ENCODE assay signal across 1 cellular context in genomic region chr1:229342902-229343587, GRCh38.
A peak's percentile ranks its signal among the peaks of the same experiment; 100 is the strongest.
TF ChIP-seq lines count a peak whose summit lies in the region.

A gene with protein sequence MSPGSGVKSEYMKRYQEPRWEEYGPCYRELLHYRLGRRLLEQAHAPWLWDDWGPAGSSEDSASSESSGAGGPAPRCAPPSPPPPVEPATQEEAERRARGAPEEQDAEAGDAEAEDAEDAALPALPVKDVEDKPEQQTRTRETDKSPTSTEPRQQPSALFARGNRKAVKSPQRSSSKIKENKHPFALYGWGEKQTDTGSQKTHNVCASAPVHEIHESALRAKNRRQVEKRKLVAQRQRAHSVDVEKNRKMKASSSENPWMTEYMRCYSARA (minus strand): TSS chr1:229343047. CDS start chr1:229342465, 582 bp downstream.

TF ChIP-seq in K562, 482 proteins besides CTCF, POLR2A, EP300 and RAD21 (continued from another document and continues in another):
- TF ChIP-seq HES1 (IDR thresholded peaks at IDR 0.05; ENCODE audit: low read depth) (no peak), HNRNPUL1 (IDR thresholded peaks at IDR 0.05; ENCODE audit: low read length) (no peak), ZNF354B (CRISPR knock-in tag; IDR thresholded peaks at IDR 0.05) (no peak), ZNF41 (CRISPR knock-in tag; conservative IDR thresholded peaks at IDR 0.05) (no peak), ZBTB12 (CRISPR knock-in tag; IDR thresholded peaks at IDR 0.05) (no peak), SIRT6 (IDR thresholded peaks at IDR 0.05; ENCODE audit: low read depth, low read length) (no peak), MTA1 (IDR thresholded peaks at IDR 0.05; ENCODE audit: borderline replicate concordance) (no peak), NCOA1 (IDR thresholded peaks at IDR 0.05; ENCODE audit: low read depth) (no peak), ZNF764 (CRISPR knock-in tag; IDR thresholded peaks at IDR 0.05; ENCODE audit: low read depth) (no peak), CEBPZ (IDR thresholded peaks at IDR 0.05; ENCODE audit: borderline replicate concordance, low read depth, low read length) (no peak), SMAD2 (IDR thresholded peaks at IDR 0.05; ENCODE audit: low read depth, low read length) (no peak), E2F3 (CRISPR knock-in tag; IDR thresholded peaks at IDR 0.05) (peak; percentile 97), BACH1 (tag; IDR thresholded peaks at IDR 0.05) (no peak), MCM3 (IDR thresholded peaks at IDR 0.05) (no peak), ZNF57 (CRISPR knock-in tag; IDR thresholded peaks at IDR 0.05) (no peak), KDM1A (IDR thresholded peaks at IDR 0.05) (no peak), ZFPM2 (CRISPR knock-in tag; IDR thresholded peaks at IDR 0.05) (no peak), MAZ (CRISPR knock-in tag; conservative IDR thresholded peaks at IDR 0.05 in 1 of 2, IDR thresholded peaks at IDR 0.05 in 1 of 2) (peak in 1 of 2 experiments; percentile 95; a peak in 3 of 4 replicates), ZNF507 (tag; conservative IDR thresholded peaks at IDR 0.05) (no peak), JUN (IDR thresholded peaks at IDR 0.05; ENCODE audit: borderline replicate concordance, low read depth, low read length) (peak; percentile 35; the same call in 1 of the 2 replicates), JUN (CRISPR knock-in tag; IDR thresholded peaks at IDR 0.05; ENCODE audit: borderline replicate concordance) (no peak), HDAC8 (tag; IDR thresholded peaks at IDR 0.05) (no peak), CHCHD3 (CRISPR knock-in tag; IDR thresholded peaks at IDR 0.05) (no peak; the same call in 1 of the 2 replicates), SMARCB1 (IDR thresholded peaks at IDR 0.05; ENCODE audit: insufficient read length, low read depth) (no peak), DEAF1 (CRISPR knock-in tag; IDR thresholded peaks at IDR 0.05) (no peak), ZNF263 (CRISPR knock-in tag; IDR thresholded peaks at IDR 0.05; ENCODE audit: borderline replicate concordance) (no peak), KAT2B (IDR thresholded peaks at IDR 0.05; ENCODE audit: low read depth, low read length) (no peak), MAFG (tag; conservative IDR thresholded peaks at IDR 0.05) (no peak), ETV6 (IDR thresholded peaks at IDR 0.05; ENCODE audit: borderline replicate concordance in 1 of 2, low read depth in 2 of 2, low read length in 1 of 2) (no peak), ETV6 (CRISPR knock-in tag; IDR thresholded peaks at IDR 0.05; ENCODE audit: borderline replicate concordance) (no peak), PPARD (CRISPR knock-in tag; IDR thresholded peaks at IDR 0.05) (no peak), TRIM24 (IDR thresholded peaks at IDR 0.05) (no peak), CBX3 (IDR thresholded peaks at IDR 0.05; ENCODE audit: borderline replicate concordance in 1 of 2, low read length in 2 of 2) (no peak)
- TF ChIP-seq, protein P1, sequence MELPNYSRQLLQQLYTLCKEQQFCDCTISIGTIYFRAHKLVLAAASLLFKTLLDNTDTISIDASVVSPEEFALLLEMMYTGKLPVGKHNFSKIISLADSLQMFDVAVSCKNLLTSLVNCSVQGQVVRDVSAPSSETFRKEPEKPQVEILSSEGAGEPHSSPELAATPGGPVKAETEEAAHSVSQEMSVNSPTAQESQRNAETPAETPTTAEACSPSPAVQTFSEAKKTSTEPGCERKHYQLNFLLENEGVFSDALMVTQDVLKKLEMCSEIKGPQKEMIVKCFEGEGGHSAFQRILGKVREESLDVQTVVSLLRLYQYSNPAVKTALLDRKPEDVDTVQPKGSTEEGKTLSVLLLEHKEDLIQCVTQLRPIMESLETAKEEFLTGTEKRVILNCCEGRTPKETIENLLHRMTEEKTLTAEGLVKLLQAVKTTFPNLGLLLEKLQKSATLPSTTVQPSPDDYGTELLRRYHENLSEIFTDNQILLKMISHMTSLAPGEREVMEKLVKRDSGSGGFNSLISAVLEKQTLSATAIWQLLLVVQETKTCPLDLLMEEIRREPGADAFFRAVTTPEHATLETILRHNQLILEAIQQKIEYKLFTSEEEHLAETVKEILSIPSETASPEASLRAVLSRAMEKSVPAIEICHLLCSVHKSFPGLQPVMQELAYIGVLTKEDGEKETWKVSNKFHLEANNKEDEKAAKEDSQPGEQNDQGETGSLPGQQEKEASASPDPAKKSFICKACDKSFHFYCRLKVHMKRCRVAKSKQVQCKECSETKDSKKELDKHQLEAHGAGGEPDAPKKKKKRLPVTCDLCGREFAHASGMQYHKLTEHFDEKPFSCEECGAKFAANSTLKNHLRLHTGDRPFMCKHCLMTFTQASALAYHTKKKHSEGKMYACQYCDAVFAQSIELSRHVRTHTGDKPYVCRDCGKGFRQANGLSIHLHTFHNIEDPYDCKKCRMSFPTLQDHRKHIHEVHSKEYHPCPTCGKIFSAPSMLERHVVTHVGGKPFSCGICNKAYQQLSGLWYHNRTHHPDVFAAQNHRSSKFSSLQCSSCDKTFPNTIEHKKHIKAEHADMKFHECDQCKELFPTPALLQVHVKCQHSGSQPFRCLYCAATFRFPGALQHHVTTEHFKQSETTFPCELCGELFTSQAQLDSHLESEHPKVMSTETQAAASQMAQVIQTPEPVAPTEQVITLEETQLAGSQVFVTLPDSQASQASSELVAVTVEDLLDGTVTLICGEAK (IDR thresholded peaks at IDR 0.05), result no peak
- TF ChIP-seq, protein P1 (CRISPR knock-in tag; IDR thresholded peaks at IDR 0.05), result no peak
- TF ChIP-seq, protein P2, sequence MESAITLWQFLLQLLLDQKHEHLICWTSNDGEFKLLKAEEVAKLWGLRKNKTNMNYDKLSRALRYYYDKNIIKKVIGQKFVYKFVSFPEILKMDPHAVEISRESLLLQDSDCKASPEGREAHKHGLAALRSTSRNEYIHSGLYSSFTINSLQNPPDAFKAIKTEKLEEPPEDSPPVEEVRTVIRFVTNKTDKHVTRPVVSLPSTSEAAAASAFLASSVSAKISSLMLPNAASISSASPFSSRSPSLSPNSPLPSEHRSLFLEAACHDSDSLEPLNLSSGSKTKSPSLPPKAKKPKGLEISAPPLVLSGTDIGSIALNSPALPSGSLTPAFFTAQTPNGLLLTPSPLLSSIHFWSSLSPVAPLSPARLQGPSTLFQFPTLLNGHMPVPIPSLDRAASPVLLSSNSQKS (CRISPR knock-in tag; IDR thresholded peaks at IDR 0.05), result no peak
- TF ChIP-seq, protein P3, sequence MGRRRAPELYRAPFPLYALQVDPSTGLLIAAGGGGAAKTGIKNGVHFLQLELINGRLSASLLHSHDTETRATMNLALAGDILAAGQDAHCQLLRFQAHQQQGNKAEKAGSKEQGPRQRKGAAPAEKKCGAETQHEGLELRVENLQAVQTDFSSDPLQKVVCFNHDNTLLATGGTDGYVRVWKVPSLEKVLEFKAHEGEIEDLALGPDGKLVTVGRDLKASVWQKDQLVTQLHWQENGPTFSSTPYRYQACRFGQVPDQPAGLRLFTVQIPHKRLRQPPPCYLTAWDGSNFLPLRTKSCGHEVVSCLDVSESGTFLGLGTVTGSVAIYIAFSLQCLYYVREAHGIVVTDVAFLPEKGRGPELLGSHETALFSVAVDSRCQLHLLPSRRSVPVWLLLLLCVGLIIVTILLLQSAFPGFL (CRISPR knock-in tag; IDR thresholded peaks at IDR 0.05), result no peak
- TF ChIP-seq, protein P4, sequence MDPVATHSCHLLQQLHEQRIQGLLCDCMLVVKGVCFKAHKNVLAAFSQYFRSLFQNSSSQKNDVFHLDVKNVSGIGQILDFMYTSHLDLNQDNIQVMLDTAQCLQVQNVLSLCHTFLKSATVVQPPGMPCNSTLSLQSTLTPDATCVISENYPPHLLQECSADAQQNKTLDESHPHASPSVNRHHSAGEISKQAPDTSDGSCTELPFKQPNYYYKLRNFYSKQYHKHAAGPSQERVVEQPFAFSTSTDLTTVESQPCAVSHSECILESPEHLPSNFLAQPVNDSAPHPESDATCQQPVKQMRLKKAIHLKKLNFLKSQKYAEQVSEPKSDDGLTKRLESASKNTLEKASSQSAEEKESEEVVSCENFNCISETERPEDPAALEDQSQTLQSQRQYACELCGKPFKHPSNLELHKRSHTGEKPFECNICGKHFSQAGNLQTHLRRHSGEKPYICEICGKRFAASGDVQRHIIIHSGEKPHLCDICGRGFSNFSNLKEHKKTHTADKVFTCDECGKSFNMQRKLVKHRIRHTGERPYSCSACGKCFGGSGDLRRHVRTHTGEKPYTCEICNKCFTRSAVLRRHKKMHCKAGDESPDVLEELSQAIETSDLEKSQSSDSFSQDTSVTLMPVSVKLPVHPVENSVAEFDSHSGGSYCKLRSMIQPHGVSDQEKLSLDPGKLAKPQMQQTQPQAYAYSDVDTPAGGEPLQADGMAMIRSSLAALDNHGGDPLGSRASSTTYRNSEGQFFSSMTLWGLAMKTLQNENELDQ (CRISPR knock-in tag; IDR thresholded peaks at IDR 0.05; ENCODE audit: borderline replicate concordance), result no peak
